In the genomic region with DNA sequence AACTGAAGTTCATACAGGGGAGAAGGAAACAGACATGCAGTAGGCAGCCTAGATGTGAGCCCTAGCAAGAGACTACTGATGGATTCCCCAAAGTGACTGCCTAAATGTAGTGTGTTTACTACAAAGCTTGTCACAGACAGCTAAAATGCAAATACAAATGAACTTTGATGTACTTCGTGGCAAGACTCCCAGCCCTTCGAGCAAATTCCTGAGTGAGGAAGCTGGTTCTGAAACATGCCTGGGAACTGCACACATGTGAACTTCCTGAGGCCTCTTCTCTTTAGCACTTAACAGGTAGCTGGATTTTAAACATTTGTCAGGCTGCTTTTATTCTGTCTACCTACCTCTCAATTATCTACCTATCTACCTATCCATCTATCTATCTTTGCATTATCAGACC, we compare ENCODE assay signal across 11 cellular contexts. TPM values are rescaled to one million over a fixed set of nuclear protein-coding genes. Genes with fewer than 3 reads are reported as not detected.
DNase-seq lines count a peak whose midpoint lies in the region; ATAC-seq, FAIRE-seq and TF ChIP-seq lines count a peak whose summit lies in the region.
"Had no signal": no experiment of that assay in that cellular context is flagged by ENCODE, and none has a peak within 500 bp of the region (broad histone marks: within the 10 kb centered on the region; RNA-seq: fewer than 3 reads in every experiment).

No MANE protein-coding gene starts in this region.

- no peaks in the 10 kb centered on the region for H3K36me3 ChIP-seq in cardiac muscle cell
- no peaks in the 10 kb centered on the region for H3K36me3 ChIP-seq in heart left ventricle
- no peaks in the 10 kb centered on the region for H3K36me3 ChIP-seq in endothelial cell of umbilical vein (ENCODE audit: control insufficient read depth in 2 of 2, extremely low read depth in 1 of 2, insufficient read depth in 2 of 2, low read length in 2 of 2)
- no peaks in the 10 kb centered on the region for H3K36me3 ChIP-seq in mesodermal cell (ENCODE audit: control insufficient read depth, insufficient read depth, low read length)
- no peaks in the 10 kb centered on the region for H3K36me3 ChIP-seq in vagina
- H3K36me3 ChIP-seq: colonic mucosa, neural progenitor cell had no signal

- H3K79me2 ChIP-seq in endothelial cell of umbilical vein (ENCODE audit: control insufficient read depth, insufficient read depth, low read length) = no peaks in the 10 kb centered on the region

- POLR2A ChIA-PET in endothelial cell of umbilical vein (lab: Charles Lee) = no interaction called here

- FAIRE-seq in endothelial cell of umbilical vein (lab: Jason Lieb, UNC) = no peak

- 20 to 39% (median 26%) methylated on average over 2 of the region's 2 CpGs for WGBS in heart left ventricle, 4 donors
- 29 to 36% methylated on average over 2 of the region's 2 CpGs for WGBS in mesodermal cell (ENCODE audit: insufficient coverage in 2 of 2), 2 experiments

- no TSS peak for BruUV-seq in endothelial cell of umbilical vein (replicated peaks; lab: Mats Ljungman, UMichigan)

- H3K27me3 ChIP-seq in cardiac muscle cell = no peaks in the 10 kb centered on the region
- no peaks in the 10 kb centered on the region for H3K27me3 ChIP-seq in heart left ventricle
- no peaks in the 10 kb centered on the region for H3K27me3 ChIP-seq in endothelial cell of umbilical vein (ENCODE audit: control insufficient read depth in 2 of 2, insufficient read depth in 2 of 2, low read length in 2 of 2)
- no peaks in the 10 kb centered on the region for H3K27me3 ChIP-seq in vagina
- H3K27me3 ChIP-seq: colonic mucosa, neural progenitor cell had no signal

- no peak for ATAC-seq in heart left ventricle

- H3K9me3 ChIP-seq in cardiac muscle cell (ENCODE audit: low read depth) (no peaks in the 10 kb centered on the region), heart left ventricle (no peaks in the 10 kb centered on the region), endothelial cell of umbilical vein (replicated peaks; ENCODE audit: control insufficient read depth, insufficient read depth, low read length) (no peaks in the 10 kb centered on the region), mesodermal cell (ENCODE audit: control insufficient read depth, low read length) (no peaks in the 10 kb centered on the region), vagina (no peaks in the 10 kb centered on the region)
- H3K9me3 ChIP-seq: colonic mucosa had no signal

- H3K4me1 ChIP-seq in cardiac muscle cell (ENCODE audit: low read depth) = peaks cover 47% of the 10 kb centered on the region
- H3K4me1 ChIP-seq in heart left ventricle = peaks cover 8 to 69% (median 40%) of the 10 kb centered on the region in 12 donors
- peaks cover 35% of the 10 kb centered on the region for H3K4me1 ChIP-seq in endothelial cell of umbilical vein (ENCODE audit: control insufficient read depth, extremely low read depth, insufficient read depth, low read length)
- H3K4me1 ChIP-seq in mesodermal cell (ENCODE audit: control insufficient read depth, insufficient read depth, low read length, poor library complexity, severe bottlenecking) = peaks cover 69% of the 10 kb centered on the region
- H3K4me1 ChIP-seq in vagina = peaks cover 62% of the 10 kb centered on the region

- H3K27ac ChIP-seq in cardiac muscle cell (peak overlapping the region; percentile 42), heart left ventricle (peak overlapping the region in 1 of 12 donors; percentile 25), endothelial cell of umbilical vein (ENCODE audit: insufficient read depth, low read depth, low read length) (no peak overlapping the region), mesodermal cell (ENCODE audit: low read depth, low read length, severe bottlenecking) (peak overlapping the region; percentile 58), vagina (peak overlapping the region; percentile 9)
- H3K27ac ChIP-seq: colonic mucosa, neural progenitor cell had no signal

- CTCF ChIA-PET in endothelial cell of umbilical vein (lab: Charles Lee) = interaction anchor here (0.8 kb wide), 1 partner anchor 15 kb away, joined by 3 read pairs; no protein-coding TSS in a partner anchor

- H3K4me2 ChIP-seq in endothelial cell of umbilical vein (ENCODE audit: insufficient read depth, low read length) = no peak overlapping the region
- H3K4me2 ChIP-seq: neural progenitor cell had no signal

- TF ChIP-seq POLR2A in heart left ventricle (IDR thresholded peaks at IDR 0.05) (no peak), endothelial cell of umbilical vein (IDR thresholded peaks at IDR 0.05; ENCODE audit: low read depth, low read length) (no peak), vagina (IDR thresholded peaks at IDR 0.05) (no peak)

- no peak overlapping the region for H3K4me3 ChIP-seq in cardiac muscle cell
- no peak overlapping the region for H3K4me3 ChIP-seq in heart left ventricle
- no peak overlapping the region for H3K4me3 ChIP-seq in endothelial cell of umbilical vein (replicated peaks in 1 of 3; ENCODE audit: insufficient read depth in 1 of 3, low read depth in 1 of 3, low read length in 3 of 3)
- no peak overlapping the region for H3K4me3 ChIP-seq in mesodermal cell (ENCODE audit: extremely low read depth, insufficient read depth, low read length, poor library complexity, severe bottlenecking)
- no peak overlapping the region for H3K4me3 ChIP-seq in vagina
- H3K4me3 ChIP-seq: colonic mucosa, neural progenitor cell had no signal

- peak overlapping the region; percentile 23 for H2AFZ ChIP-seq in endothelial cell of umbilical vein (ENCODE audit: low read depth, low read length)
- H2AFZ ChIP-seq: neural progenitor cell had no signal

- TF ChIP-seq CTCF in cardiac muscle cell (IDR thresholded peaks at IDR 0.05; ENCODE audit: low read depth, low read length) (no peak), heart left ventricle (IDR thresholded peaks at IDR 0.05) (no peak), endothelial cell of umbilical vein (IDR thresholded peaks at IDR 0.05; ENCODE audit: extremely low read depth in 1 of 2, insufficient read depth in 1 of 2, low read depth in 1 of 2, low read length in 2 of 2) (no peak), vagina (IDR thresholded peaks at IDR 0.05) (no peak)

- H3K9me1 ChIP-seq in endothelial cell of umbilical vein (replicated peaks; ENCODE audit: control insufficient read depth, extremely low read depth, insufficient read depth, low read length) = no peaks in the 10 kb centered on the region

- H3K9ac ChIP-seq in endothelial cell of umbilical vein (replicated peaks; ENCODE audit: extremely low read depth, insufficient read depth, low read length) = no peak overlapping the region
- H3K9ac ChIP-seq: neural progenitor cell had no signal

- DNase-seq in cardiac muscle cell (ENCODE audit: low read depth in 1 of 2, low spot score in 1 of 2) (peak in 1 of 2 donors; percentile 40), heart left ventricle (no peak), endothelial cell of umbilical vein (ENCODE audit: low read depth, low spot score) (no peak), vagina (ENCODE audit: extremely low spot score in 2 of 2) (no peak), NCI-H526 treated with DMSO at 0.1 percent for 48 hours (lab: John Stamatoyannopoulos, UW) (no peak), A172 (ENCODE audit: low spot score) (no peak)
- no peak for DNase-seq in stimulated activated CD4-positive, alpha-beta T cell treated with anti-CD3 and anti-CD28 coated beads, Interleukin-4, amount 100 ng/mL, for 24 hours
- DNase-seq: colonic mucosa, substantia nigra had no signal

- H4K20me1 ChIP-seq in endothelial cell of umbilical vein (replicated peaks; ENCODE audit: control insufficient read depth, extremely low read depth, insufficient read depth, low read length) = no peaks in the 10 kb centered on the region

- dilution Hi-C loops in endothelial cell of umbilical vein (cut with MboI; ENCODE audit: extremely low pct_ligation_motif_present, low sequenced_read_pairs) = loop anchor here (25.0 kb wide), 1 partner anchor 371 kb away; no protein-coding TSS in a partner anchor

- intact Hi-C loops in heart left ventricle (cut with DNase I) (loop anchor here in 5 of 10 donors (10.0 kb wide), 5 partner anchors 268 to 378 kb away; no protein-coding TSS in a partner anchor), endothelial cell of umbilical vein (cut with micrococcal nuclease) (no loop called here), vagina (cut with DNase I) (loop anchor here (10.0 kb wide), 1 partner anchor 1448 kb away; a partner anchor contains a TSS)

TF ChIP-seq in endothelial cell of umbilical vein, 7 proteins besides CTCF, POLR2A, EP300 and RAD21:
- TF ChIP-seq, protein P1, sequence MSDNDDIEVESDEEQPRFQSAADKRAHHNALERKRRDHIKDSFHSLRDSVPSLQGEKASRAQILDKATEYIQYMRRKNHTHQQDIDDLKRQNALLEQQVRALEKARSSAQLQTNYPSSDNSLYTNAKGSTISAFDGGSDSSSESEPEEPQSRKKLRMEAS (IDR thresholded peaks at IDR 0.05; ENCODE audit: insufficient read depth, insufficient read length) = no peak
- TF ChIP-seq FOS (IDR thresholded peaks at IDR 0.05; ENCODE audit: borderline replicate concordance, insufficient read depth, low read length) (no peak), EZH2 (IDR thresholded peaks at IDR 0.05; ENCODE audit: borderline replicate concordance, low read depth, low read length, severe bottlenecking) (no peak), POLR2AphosphoS5 (IDR thresholded peaks at IDR 0.05; ENCODE audit: insufficient read depth, low read depth, low read length) (no peak), JUN (IDR thresholded peaks at IDR 0.05; ENCODE audit: borderline replicate concordance, insufficient read depth, insufficient read length, low read depth) (no peak), MYC (IDR thresholded peaks at IDR 0.05; ENCODE audit: low read depth, low read length) (no peak), GATA2 (IDR thresholded peaks at IDR 0.05; ENCODE audit: insufficient read depth, insufficient read length, low read depth, low read length) (no peak)

RNA-seq across cellular contexts. Expression of a gene that starts 6.7 kb away (rescaled TPM):
- 84.0 and 113 TPM in 2 replicates for total RNA-seq in cardiac muscle cell
- polyA plus RNA-seq in cardiac muscle cell = 24.3 and 33.2 TPM in 2 replicates
- 100 to 1,000 TPM in 4 of 9 donors, 10 to 100 TPM in 5; 76.7 to 126 (median 81.3) TPM for total RNA-seq in heart left ventricle
- 10 to 100 TPM; 36.1 to 77.4 TPM for polyA plus RNA-seq in heart left ventricle
- 109 TPM in 2 replicates for total RNA-seq in endothelial cell of umbilical vein
- polyA plus RNA-seq in endothelial cell of umbilical vein = 65.4 and 66.6 TPM in 2 replicates
- 54.8 and 66.0 TPM in 2 replicates for polyA plus RNA-seq in endothelial cell of umbilical vein (2011; cell fraction: cytosol; rRNA removed)
- 154 and 212 TPM in 2 replicates for polyA plus RNA-seq in endothelial cell of umbilical vein (2011; cell fraction: nucleus; rRNA removed)
- 52.6 and 76.5 TPM in 2 replicates for polyA plus RNA-seq in endothelial cell of umbilical vein (2012)
- 57.9 and 61.4 TPM in 2 replicates for polyA minus RNA-seq in endothelial cell of umbilical vein
- polyA minus RNA-seq in endothelial cell of umbilical vein (2011; cell fraction: cytosol; rRNA and poly(A)+ RNA removed) = 65.2 TPM
- polyA minus RNA-seq in endothelial cell of umbilical vein (2011; cell fraction: nucleus; rRNA and poly(A)+ RNA removed) = 78.8 and 129 TPM in 2 replicates
- polyA plus RNA-seq in mesodermal cell (2013, experiment 1 of 2) = 122 TPM
- polyA plus RNA-seq in mesodermal cell (2013, experiment 2 of 2) = 99.9 TPM
- total RNA-seq in vagina = 72.9 TPM
- total RNA-seq in A172 (2014; rRNA removed; shearing (Covaris generic)) = 50.8 and 51.3 TPM in 2 replicates
